ENCODE assay signal across 25 cellular contexts in genomic region chr12:65648461-65648860, GRCh38.
DNase-seq lines count a peak whose midpoint lies in the region; ATAC-seq, FAIRE-seq and TF ChIP-seq lines count a peak whose summit lies in the region.
"Had no signal": no experiment of that assay in that cellular context is flagged by ENCODE, and none has a peak within 500 bp of the region (broad histone marks: within the 10 kb centered on the region; RNA-seq: fewer than 3 reads in every experiment).

No MANE protein-coding gene starts in this region.

- H3K9me3 Mint-ChIP-seq in Calu3 (ENCODE audit: low read depth, unreplicated experiment) = peaks cover 6% of the 10 kb centered on the region
- peaks cover 4% of the 10 kb centered on the region for H3K9me3 Mint-ChIP-seq in activated T-helper 17 cell treated with anti-CD3 and anti-CD28 coated beads, Interleukin-2, amount 50 U/mL, for 72 hours
- H3K9me3 Mint-ChIP-seq: stimulated activated effector memory CD8-positive, alpha-beta T cell treated with anti-CD3 and anti-CD28 coated beads, Interleukin-12 subunit alpha, Interleukin-12 subunit beta, amount 100 ng/mL, for 72 hours; T-cell had no signal

- TF ChIP-seq CTCF in Calu3 (IDR thresholded peaks at IDR 0.05; ENCODE audit: unreplicated experiment) (no peak), PC-9 (conservative IDR thresholded peaks at IDR 0.05) (no peak), colonic mucosa (IDR thresholded peaks at IDR 0.05) (no peak), pancreas (IDR thresholded peaks at IDR 0.05) (no peak)

- H3K27me3 ChIP-seq in PC-9 (ENCODE audit: insufficient read depth, low read depth) (no peaks in the 10 kb centered on the region), colonic mucosa (no peaks in the 10 kb centered on the region), pancreas (no peaks in the 10 kb centered on the region)
- H3K27me3 ChIP-seq: BE2C, esophagus muscularis mucosa, neutrophil had no signal

- POLR2A ChIA-PET in PC-9 (lab: Charles Lee; ENCODE audit: unreplicated experiment) = no interaction called here

- no peaks in the 10 kb centered on the region for H4K20me1 ChIP-seq in PC-9 (ENCODE audit: insufficient read depth)

- H3K27ac Mint-ChIP-seq in Calu3 (ENCODE audit: unreplicated experiment) = peak overlapping the region; percentile 100
- H3K27ac Mint-ChIP-seq in activated T-helper 17 cell treated with anti-CD3 and anti-CD28 coated beads, Interleukin-2, amount 50 U/mL, for 72 hours = no peak overlapping the region
- H3K27ac Mint-ChIP-seq: activated naive CD8-positive, alpha-beta T cell treated with anti-CD3 and anti-CD28 coated beads, Interleukin-2, amount 10 ng/mL, durations not matched to agents 7 days and 5 days; stimulated activated effector memory CD8-positive, alpha-beta T cell treated with anti-CD3 and anti-CD28 coated beads, Interleukin-12 subunit alpha, Interleukin-12 subunit beta, amount 100 ng/mL, for 72 hours; T-cell had no signal

- peaks cover 14% of the 10 kb centered on the region for H3K36me3 Mint-ChIP-seq in Calu3 (ENCODE audit: insufficient read depth, unreplicated experiment)
- no peaks in the 10 kb centered on the region for H3K36me3 Mint-ChIP-seq in activated T-helper 17 cell treated with anti-CD3 and anti-CD28 coated beads, Interleukin-2, amount 50 U/mL, for 72 hours (ENCODE audit: low read depth)
- H3K36me3 Mint-ChIP-seq: activated naive CD8-positive, alpha-beta T cell treated with anti-CD3 and anti-CD28 coated beads, Interleukin-2, amount 10 ng/mL, durations not matched to agents 7 days and 5 days; stimulated activated effector memory CD8-positive, alpha-beta T cell treated with anti-CD3 and anti-CD28 coated beads, Interleukin-12 subunit alpha, Interleukin-12 subunit beta, amount 100 ng/mL, for 72 hours; T-cell had no signal

- no peak overlapping the region for H3K4me3 Mint-ChIP-seq in Calu3 (ENCODE audit: low read depth, unreplicated experiment)
- H3K4me3 Mint-ChIP-seq in activated T-helper 17 cell treated with anti-CD3 and anti-CD28 coated beads, Interleukin-2, amount 50 U/mL, for 72 hours = no peak overlapping the region
- H3K4me3 Mint-ChIP-seq: activated naive CD8-positive, alpha-beta T cell treated with anti-CD3 and anti-CD28 coated beads, Interleukin-2, amount 10 ng/mL, durations not matched to agents 7 days and 5 days; stimulated activated effector memory CD8-positive, alpha-beta T cell treated with anti-CD3 and anti-CD28 coated beads, Interleukin-12 subunit alpha, Interleukin-12 subunit beta, amount 100 ng/mL, for 72 hours; T-cell had no signal

- H3F3A ChIP-seq in PC-9 (ENCODE audit: insufficient read depth, low read depth) = peaks cover 35% of the 10 kb centered on the region

- CTCF ChIA-PET in Calu3 (lab: Charles Lee) (interaction anchor here (0.7 to 1.4 kb wide), 3 partner anchors 14 to 418 kb away, joined by 3 to 6 read pairs (median 4); no protein-coding TSS in a partner anchor), PC-9 (lab: Charles Lee) (no interaction called here)

- no peak overlapping the region for H3K9ac ChIP-seq in colonic mucosa (ENCODE audit: low read depth in 2 of 2, low read length in 2 of 2)
- H3K9ac ChIP-seq: KMS-11 had no signal

- intact Hi-C loops in Calu3 (cut with micrococcal nuclease; ENCODE audit: unreplicated experiment) = loop anchor here (2.0 kb wide), 1 partner anchor 14 kb away; no protein-coding TSS in a partner anchor
- intact Hi-C loops in PC-9 (cut with micrococcal nuclease; ENCODE audit: unreplicated experiment) = loop anchor here (5.0 kb wide), 1 partner anchor 46 kb away; no protein-coding TSS in a partner anchor
- intact Hi-C loops in colonic mucosa (cut with DNase I) = no loop called here
- intact Hi-C loops in left colon (cut with DNase I, micrococcal nuclease) = no loop called here
- intact Hi-C loops in pancreas (cut with DNase I) = no loop called here

- no peaks in the 10 kb centered on the region for H3K79me2 ChIP-seq in PC-9 (ENCODE audit: low read depth)

- peaks cover 56% of the 10 kb centered on the region for H3K4me1 Mint-ChIP-seq in Calu3 (ENCODE audit: low read depth, unreplicated experiment)
- H3K4me1 Mint-ChIP-seq in activated T-helper 17 cell treated with anti-CD3 and anti-CD28 coated beads, Interleukin-2, amount 50 U/mL, for 72 hours = no peaks in the 10 kb centered on the region
- H3K4me1 Mint-ChIP-seq: activated naive CD8-positive, alpha-beta T cell treated with anti-CD3 and anti-CD28 coated beads, Interleukin-2, amount 10 ng/mL, durations not matched to agents 7 days and 5 days; stimulated activated effector memory CD8-positive, alpha-beta T cell treated with anti-CD3 and anti-CD28 coated beads, Interleukin-12 subunit alpha, Interleukin-12 subunit beta, amount 100 ng/mL, for 72 hours; T-cell had no signal

- H3K9me2 ChIP-seq in PC-9 (ENCODE audit: insufficient read depth) = no peaks in the 10 kb centered on the region

- TSS peak; percentile 97 for BruUV-seq in Calu3 (replicated peaks; lab: Mats Ljungman, UMichigan)
- no TSS peak for BruUV-seq in PC-9 (replicated peaks; lab: Mats Ljungman, UMichigan)

- no peak overlapping the region for H2AFZ ChIP-seq in PC-9

- no peaks in the 10 kb centered on the region for H3K27me3 Mint-ChIP-seq in Calu3 (ENCODE audit: unreplicated experiment)
- peaks cover 4% of the 10 kb centered on the region for H3K27me3 Mint-ChIP-seq in activated T-helper 17 cell treated with anti-CD3 and anti-CD28 coated beads, Interleukin-2, amount 50 U/mL, for 72 hours
- H3K27me3 Mint-ChIP-seq: T-cell had no signal

- peak overlapping the region; percentile 69 for H3K4me2 ChIP-seq in PC-9
- H3K4me2 ChIP-seq: KMS-11 had no signal

- 79 to 80% methylated on average over 2 of the region's 2 CpGs for WGBS in pancreas, 2 donors

- peaks cover 50% of the 10 kb centered on the region for H3K4me1 ChIP-seq in PC-9 (replicated peaks; ENCODE audit: insufficient read depth)
- no peaks in the 10 kb centered on the region for H3K4me1 ChIP-seq in colonic mucosa
- no peaks in the 10 kb centered on the region for H3K4me1 ChIP-seq in pancreas
- H3K4me1 ChIP-seq: BE2C had no signal

- H3K9me3 ChIP-seq in PC-9 (ENCODE audit: insufficient read depth, low read depth) (peaks cover 13% of the 10 kb centered on the region; the same call in 1 of the 2 replicates), colonic mucosa (no peaks in the 10 kb centered on the region), pancreas (no peaks in the 10 kb centered on the region)
- H3K9me3 ChIP-seq: BE2C, esophagus muscularis mucosa, neutrophil had no signal

- DNase-seq in Calu3 (no peak), PC-9 (peak in 1 of 2 experiments; percentile 46), colonic mucosa (no peak), left colon (no peak), pancreas (no peak), DMS53 (lab: John Stamatoyannopoulos, UW) (no peak)
- DNase-seq: activated CD4-positive, alpha-beta T cell treated with anti-CD3 and anti-CD28 coated beads, Interleukin-2, amount 50 U/mL, for 48 hours; activated CD8-positive, alpha-beta memory T cell treated with anti-CD3 and anti-CD28 coated beads, Interleukin-2, amount 50 U/mL, for 48 hours; activated effector memory CD4-positive, alpha-beta T cell treated with anti-CD3 and anti-CD28 coated beads, Interleukin-2, amount 50 U/mL, for 16 hours; activated naive CD8-positive, alpha-beta T cell treated with anti-CD3 and anti-CD28 coated beads, Interleukin-2, amount 10 ng/mL, durations not matched to agents 7 days and 5 days; BE2C; DMS79 treated with DMSO at 0.1 percent for 48 hours; effector CD4-positive, alpha-beta T cell; glutamatergic neuron; NCI-H1694; NCI-H345; NCI-H774; SHP77; T-cell had no signal

- ATAC-seq in left colon (peak; percentile 63), pancreas (no peak), HG02885 (IDR thresholded peaks at IDR 0.05; ENCODE audit: poor library complexity, unreplicated experiment) (no peak)
- ATAC-seq in activated T-helper 17 cell treated with anti-CD3 and anti-CD28 coated beads, Interleukin-2, amount 50 U/mL, for 72 hours (replicated peaks) = no peak
- ATAC-seq: stimulated activated effector memory CD8-positive, alpha-beta T cell treated with anti-CD3 and anti-CD28 coated beads, Interleukin-12 subunit alpha, Interleukin-12 subunit beta, amount 100 ng/mL, for 72 hours; T-cell had no signal

- H3K36me3 ChIP-seq in PC-9 (ENCODE audit: low read depth) (no peaks in the 10 kb centered on the region), colonic mucosa (no peaks in the 10 kb centered on the region), pancreas (no peaks in the 10 kb centered on the region)
- H3K36me3 ChIP-seq: BE2C, esophagus muscularis mucosa, neutrophil had no signal

- peak overlapping the region; percentile 96 for H3K27ac ChIP-seq in PC-9
- peak overlapping the region; percentile 44 for H3K27ac ChIP-seq in colonic mucosa
- no peak overlapping the region for H3K27ac ChIP-seq in pancreas
- H3K27ac ChIP-seq: esophagus muscularis mucosa, KMS-11, neutrophil had no signal

- FAIRE-seq in pancreas (lab: Jason Lieb, UNC) = no peak

- H3K4me3 ChIP-seq in PC-9 = 0 out of 2 replicates have a peak overlapping the region, but pooled peaks have one; percentile 21
- H3K4me3 ChIP-seq in colonic mucosa = no peak overlapping the region
- no peak overlapping the region for H3K4me3 ChIP-seq in pancreas
- H3K4me3 ChIP-seq: esophagus muscularis mucosa had no signal

Comparison
In these comparisons a context has a peak if more than half of its experiments do, and no peak if none do; other contexts are left out.
1. H3K27ac ChIP-seq: peak in PC-9 (single experiment) and colonic mucosa (single experiment); none in pancreas (0 of 4).
2. intact Hi-C loops: an anchor here in Calu3 (2.0 kb wide) and PC-9 (5.0 kb wide); none called in colonic mucosa, left colon and pancreas.